Comparison of ENCODE assay signal across 1 cellular context in genomic region chr15:99073008-99073714, GRCh38.
TF ChIP-seq lines count a peak whose summit lies in the region.

No MANE protein-coding gene starts in this region.

TF ChIP-seq in GM12878, 131 proteins besides CTCF, POLR2A, EP300 and RAD21 (continued from another document):
- peak; percentile 14; the same call in 1 of the 2 replicates for TF ChIP-seq ZNF687 (IDR thresholded peaks at IDR 0.05)
- peak; percentile 77; the same call in 1 of the 2 replicates for TF ChIP-seq RAD51 (IDR thresholded peaks at IDR 0.05)
- TF ChIP-seq TARDBP (IDR thresholded peaks at IDR 0.05; ENCODE audit: borderline replicate concordance): no peak
